In the genomic region with DNA sequence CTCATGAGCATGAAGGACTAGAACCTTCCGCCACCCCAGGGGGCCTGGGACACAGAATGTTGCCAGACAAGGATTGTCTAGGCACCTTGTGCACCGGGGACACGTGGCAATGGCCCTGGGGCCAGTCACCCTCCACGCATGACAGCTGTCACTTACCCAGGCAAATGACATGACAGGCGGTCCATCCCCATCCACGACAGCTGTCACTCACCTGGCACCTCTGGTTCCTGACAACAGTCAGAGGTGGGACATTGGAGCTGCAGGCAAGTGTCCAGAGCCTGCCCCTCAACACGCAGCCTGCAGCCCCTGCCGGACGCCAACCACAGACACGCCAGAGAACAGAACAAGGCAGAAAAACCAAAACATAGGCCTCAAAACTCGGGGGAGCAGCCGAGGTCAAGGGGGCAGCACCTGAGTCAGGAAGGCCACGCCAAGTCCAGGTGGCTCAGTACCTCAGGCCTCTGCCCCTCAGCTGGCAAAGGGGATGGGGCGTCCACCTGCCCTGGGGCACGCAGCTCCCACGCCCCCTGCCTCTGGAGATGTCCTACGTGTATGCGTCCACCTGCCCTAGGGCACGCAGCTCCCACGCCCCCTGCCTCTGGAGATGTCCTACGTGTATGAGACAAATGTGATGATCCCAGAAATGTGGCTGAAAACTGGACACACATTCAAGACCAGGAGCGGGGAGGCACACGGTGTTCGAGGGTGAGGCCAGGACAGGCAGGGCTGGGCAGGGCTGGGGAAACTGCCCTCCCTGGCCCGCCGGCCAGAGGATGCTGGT, we compare ENCODE assay signal across 25 cellular contexts. TPM values are rescaled to one million over a fixed set of nuclear protein-coding genes. Genes with fewer than 3 reads are reported as not detected.
A peak's percentile ranks its signal among the peaks of the same experiment; 100 is the strongest.
DNase-seq lines count a peak whose midpoint lies in the region; ATAC-seq and TF ChIP-seq lines count a peak whose summit lies in the region.
"Had no signal": no experiment of that assay in that cellular context is flagged by ENCODE, and none has a peak within 500 bp of the region (broad histone marks: within the 10 kb centered on the region; RNA-seq: fewer than 3 reads in every experiment).

No MANE protein-coding gene starts in this region.

- TF ChIP-seq EP300 in SK-N-SH (IDR thresholded peaks at IDR 0.05; ENCODE audit: borderline replicate concordance in 1 of 2, low read depth in 1 of 2, low read length in 1 of 2), result no peak

- peaks cover 100% of the 10 kb centered on the region for H3K79me2 ChIP-seq in SK-N-SH (ENCODE audit: insufficient read depth)

- ATAC-seq in body of pancreas (peak; percentile 7), memory B cell (ENCODE audit: low read depth) (no peak)
- ATAC-seq in stimulated activated memory B cell treated with anti-CD40 and anti-IgM and Interleukin-4, amounts not matched to agents 10 μg/mL and 1 μg/mL and 100 μg/mL, for 72 hours, result no peak

- no peak for TF ChIP-seq RAD21 in SK-N-SH (IDR thresholded peaks at IDR 0.05; ENCODE audit: low read length)

- no peaks in the 10 kb centered on the region for H3K27me3 Mint-ChIP-seq in memory B cell
- no peaks in the 10 kb centered on the region for H3K27me3 Mint-ChIP-seq in stimulated activated memory B cell treated with anti-CD40 and anti-IgM and Interleukin-4, amounts not matched to agents 10 μg/mL and 1 μg/mL and 100 μg/mL, for 72 hours
- H3K27me3 Mint-ChIP-seq: activated CD4-positive, alpha-beta T cell treated with anti-CD3 and anti-CD28 coated beads, Interleukin-2, amount 10 ng/mL, durations not matched to agents 7 days and 5 days; CD4-positive, alpha-beta memory T cell; stimulated activated naive CD8-positive, alpha-beta T cell treated with anti-CD3 and anti-CD28 coated beads, Interleukin-15, Interleukin-2, amounts not matched to agents 100 ng/mL and 50 ng/mL, for 24 hours had no signal

- H3K4me2 ChIP-seq in SK-N-SH, result no peak overlapping the region

- peak; percentile 3 for DNase-seq in activated naive CD4-positive, alpha-beta T cell treated with anti-CD3 and anti-CD28 coated beads, Interleukin-2, amount 50 U/mL, for 16 hours
- DNase-seq in activated naive CD4-positive, alpha-beta T cell treated with Interleukin-2 at 50 U/mL for 16 hours, result no peak
- DNase-seq in body of pancreas, result peak in 3 of 4 donors; percentile 7 to 59 (median 15)
- no peak for DNase-seq in memory B cell (ENCODE audit: low spot score in 2 of 2)
- no peak for DNase-seq in NCI-H774 (lab: John Stamatoyannopoulos, UW)
- no peak for DNase-seq in SK-N-SH
- no peak for DNase-seq in amniotic stem cell (lab: John Stamatoyannopoulos, UW)
- DNase-seq: activated CD4-positive, alpha-beta T cell treated with anti-CD3 and anti-CD28 coated beads, Interleukin-2, amount 10 ng/mL, durations not matched to agents 7 days and 5 days; activated naive CD4-positive, alpha-beta T cell treated with anti-CD3 and anti-CD28 coated beads for 36 hours; activated T-cell treated with anti-CD3 and anti-CD28 coated beads, Interleukin-2, amount 50 U/mL, for 48 hours; amygdala; caudate nucleus; CD4-positive, alpha-beta memory T cell; DMS 273 treated with DMSO at 0.1 percent for 48 hours; GOT3; NCI-H1694; NCI-H2171 treated with DMSO at 0.1 percent for 48 hours; NCI-H524 treated with DMSO at 0.1 percent for 48 hours; occipital lobe had no signal

- H3K9me3 Mint-ChIP-seq in memory B cell, result no peaks in the 10 kb centered on the region
- no peaks in the 10 kb centered on the region for H3K9me3 Mint-ChIP-seq in stimulated activated memory B cell treated with anti-CD40 and anti-IgM and Interleukin-4, amounts not matched to agents 10 μg/mL and 1 μg/mL and 100 μg/mL, for 72 hours
- H3K9me3 Mint-ChIP-seq: activated CD4-positive, alpha-beta T cell treated with anti-CD3 and anti-CD28 coated beads, Interleukin-2, amount 10 ng/mL, durations not matched to agents 7 days and 5 days; activated naive CD4-positive, alpha-beta T cell treated with anti-CD3 and anti-CD28 coated beads for 36 hours; CD4-positive, alpha-beta memory T cell; dendritic cell treated with granulocyte-macrophage colony-stimulating factor and Interleukin-4, amounts not matched to agents 40 ng/mL and 50 ng/mL, for 4 days; stimulated activated naive CD8-positive, alpha-beta T cell treated with anti-CD3 and anti-CD28 coated beads, Interleukin-15, Interleukin-2, amounts not matched to agents 100 ng/mL and 50 ng/mL, for 24 hours had no signal

- H3K9me3 ChIP-seq in body of pancreas, result no peaks in the 10 kb centered on the region
- no peaks in the 10 kb centered on the region for H3K9me3 ChIP-seq in SK-N-SH
- H3K9me3 ChIP-seq: Peyer's patch, tibial nerve had no signal

- H3K9me2 ChIP-seq in SK-N-SH, result no peaks in the 10 kb centered on the region

- no peak overlapping the region for H2AFZ ChIP-seq in SK-N-SH (ENCODE audit: low read depth)

- no peak overlapping the region for H3K9ac ChIP-seq in SK-N-SH

- H4K20me1 ChIP-seq in SK-N-SH (ENCODE audit: insufficient read depth), result peaks cover 100% of the 10 kb centered on the region

- intact Hi-C loops in body of pancreas (cut with DNase I), result no loop called here

- H3K4me1 Mint-ChIP-seq in memory B cell, result peaks cover 51% of the 10 kb centered on the region
- H3K4me1 Mint-ChIP-seq in stimulated activated memory B cell treated with anti-CD40 and anti-IgM and Interleukin-4, amounts not matched to agents 10 μg/mL and 1 μg/mL and 100 μg/mL, for 72 hours, result peaks cover 87% of the 10 kb centered on the region
- H3K4me1 Mint-ChIP-seq: activated CD4-positive, alpha-beta T cell treated with anti-CD3 and anti-CD28 coated beads, Interleukin-2, amount 10 ng/mL, durations not matched to agents 7 days and 5 days had no signal

- H3K36me3 ChIP-seq in body of pancreas (replicated peaks in 1 of 2; ENCODE audit: insufficient read depth in 1 of 2, low read depth in 2 of 2), result no peaks in the 10 kb centered on the region
- no peaks in the 10 kb centered on the region for H3K36me3 ChIP-seq in SK-N-SH (replicated peaks in 1 of 2; ENCODE audit: control insufficient read depth in 1 of 2, insufficient read depth in 2 of 2, low read length in 1 of 2)
- H3K36me3 ChIP-seq: Peyer's patch, tibial nerve had no signal

- CTCF ChIA-PET in SK-N-SH (lab: Yijun Ruan, JAX), result interaction anchor here (1.1 to 1.9 kb wide), 2 partner anchors 16 to 17 kb away, joined by 4 to 7 read pairs; no protein-coding TSS in a partner anchor

- TF ChIP-seq CTCF in body of pancreas (IDR thresholded peaks at IDR 0.05) (no peak), SK-N-SH (IDR thresholded peaks at IDR 0.05) (no peak)

- H3K27me3 ChIP-seq in body of pancreas (no peaks in the 10 kb centered on the region), SK-N-SH (ENCODE audit: insufficient read depth) (no peaks in the 10 kb centered on the region)
- H3K27me3 ChIP-seq: Peyer's patch, tibial nerve had no signal

- POLR2A ChIA-PET in SK-N-SH (lab: Yijun Ruan, JAX), result no interaction called here

- H3K4me1 ChIP-seq in body of pancreas (peaks cover 100% of the 10 kb centered on the region), SK-N-SH (ENCODE audit: control insufficient read depth in 1 of 2, insufficient read depth in 2 of 2, low read depth in 1 of 2, low read length in 1 of 2) (peaks cover 0 to 55% of the 10 kb centered on the region in 2 experiments; a peak in 1 of 4 replicates)

- H3K27ac ChIP-seq in body of pancreas (peak overlapping the region; percentile 84 to 93 (median 86)), SK-N-SH (ENCODE audit: low read depth in 2 of 2, low read length in 1 of 2) (no peak overlapping the region; a peak in 1 of 4 replicates)
- H3K27ac ChIP-seq: 22Rv1 had no signal

- H3K36me3 Mint-ChIP-seq in memory B cell, result no peaks in the 10 kb centered on the region
- peaks cover 9% of the 10 kb centered on the region for H3K36me3 Mint-ChIP-seq in stimulated activated memory B cell treated with anti-CD40 and anti-IgM and Interleukin-4, amounts not matched to agents 10 μg/mL and 1 μg/mL and 100 μg/mL, for 72 hours
- H3K36me3 Mint-ChIP-seq: CD4-positive, alpha-beta memory T cell had no signal

- H3K27ac Mint-ChIP-seq in memory B cell, result peak overlapping the region; percentile 35
- H3K27ac Mint-ChIP-seq in stimulated activated memory B cell treated with anti-CD40 and anti-IgM and Interleukin-4, amounts not matched to agents 10 μg/mL and 1 μg/mL and 100 μg/mL, for 72 hours, result peak overlapping the region; percentile 68
- H3K27ac Mint-ChIP-seq: activated CD4-positive, alpha-beta T cell treated with anti-CD3 and anti-CD28 coated beads, Interleukin-2, amount 10 ng/mL, durations not matched to agents 7 days and 5 days; activated naive CD4-positive, alpha-beta T cell treated with anti-CD3 and anti-CD28 coated beads for 36 hours; dendritic cell treated with granulocyte-macrophage colony-stimulating factor and Interleukin-4, amounts not matched to agents 40 ng/mL and 50 ng/mL, for 4 days; stimulated activated naive CD8-positive, alpha-beta T cell treated with anti-CD3 and anti-CD28 coated beads, Interleukin-15, Interleukin-2, amounts not matched to agents 100 ng/mL and 50 ng/mL, for 24 hours had no signal

- H3F3A ChIP-seq in SK-N-SH (replicated peaks; ENCODE audit: insufficient read depth), result peaks cover 4% of the 10 kb centered on the region

- WGBS in body of pancreas, 2 donors, result 65 to 82% methylated on average over 10 to 24 of the region's 26 CpGs
- WGBS in SK-N-SH (ENCODE audit: low lambda C conversion rate), result 93% methylated on average over 13 of the region's 26 CpGs

- no peak overlapping the region for H3K4me3 Mint-ChIP-seq in memory B cell
- H3K4me3 Mint-ChIP-seq in stimulated activated memory B cell treated with anti-CD40 and anti-IgM and Interleukin-4, amounts not matched to agents 10 μg/mL and 1 μg/mL and 100 μg/mL, for 72 hours, result no peak overlapping the region
- H3K4me3 Mint-ChIP-seq: activated CD4-positive, alpha-beta T cell treated with anti-CD3 and anti-CD28 coated beads, Interleukin-2, amount 10 ng/mL, durations not matched to agents 7 days and 5 days; activated naive CD4-positive, alpha-beta T cell treated with anti-CD3 and anti-CD28 coated beads for 36 hours; dendritic cell treated with granulocyte-macrophage colony-stimulating factor and Interleukin-4, amounts not matched to agents 40 ng/mL and 50 ng/mL, for 4 days; stimulated activated naive CD8-positive, alpha-beta T cell treated with anti-CD3 and anti-CD28 coated beads, Interleukin-15, Interleukin-2, amounts not matched to agents 100 ng/mL and 50 ng/mL, for 24 hours had no signal

- H3K4me3 ChIP-seq in body of pancreas, result no peak overlapping the region
- no peak overlapping the region for H3K4me3 ChIP-seq in SK-N-SH (ENCODE audit: low read depth in 2 of 2, low read length in 1 of 2)
- H3K4me3 ChIP-seq: Peyer's patch, tibial nerve had no signal

- TF ChIP-seq POLR2A in body of pancreas (IDR thresholded peaks at IDR 0.05), result no peak

TF ChIP-seq in SK-N-SH, 30 proteins besides CTCF, POLR2A, EP300 and RAD21 (continues in another document):
- no peak for TF ChIP-seq GABPA (IDR thresholded peaks at IDR 0.05; ENCODE audit: low read depth)
- no peak for TF ChIP-seq YY1 (IDR thresholded peaks at IDR 0.05; ENCODE audit: low read depth)

RNA-seq across cellular contexts. Expression of gene VAV2, which starts 14.5 kb away (rescaled TPM):
- 10 to 100 TPM; 31.6 to 32.3 TPM for total RNA-seq in body of pancreas
- 12.9 and 14.9 TPM in 2 replicates for polyA plus RNA-seq in SK-N-SH (2012; rRNA removed)
- 9.1 and 12.6 TPM in 2 replicates for polyA plus RNA-seq in SK-N-SH (2012; cell fraction: cytosol; rRNA removed)
- polyA plus RNA-seq in SK-N-SH (2012; cell fraction: nucleus; rRNA removed), result 23.3 and 24.1 TPM in 2 replicates

RNA-seq across cellular contexts. Expression of gene BRD3OS, which starts 47.7 kb away (rescaled TPM):
- total RNA-seq in body of pancreas, result 1 to 10 TPM; 7.3 to 9.6 TPM
- 21.6 and 23.1 TPM in 2 replicates for polyA plus RNA-seq in SK-N-SH (2012; rRNA removed)
- polyA plus RNA-seq in SK-N-SH (2012; cell fraction: cytosol; rRNA removed), result 22.9 and 26.1 TPM in 2 replicates
- 17.2 and 19.8 TPM in 2 replicates for polyA plus RNA-seq in SK-N-SH (2012; cell fraction: nucleus; rRNA removed)

Comparison
In these comparisons a context has a peak if more than half of its experiments do, and no peak if none do; other contexts are left out.
1. DNase-seq: peak in activated naive CD4-positive, alpha-beta T cell treated with anti-CD3 and anti-CD28 coated beads, Interleukin-2, amount 50 U/mL, for 16 hours (single experiment) and body of pancreas (3 of 4); none in activated naive CD4-positive, alpha-beta T cell treated with Interleukin-2 at 50 U/mL for 16 hours (single experiment), memory B cell (0 of 2), NCI-H774 (single experiment), SK-N-SH (single experiment) and amniotic stem cell (single experiment).
2. H3K27ac ChIP-seq: peak in body of pancreas (4 of 4); none in SK-N-SH (0 of 2).